18 cellular contexts compared by ENCODE assay signal in the genomic region with DNA sequence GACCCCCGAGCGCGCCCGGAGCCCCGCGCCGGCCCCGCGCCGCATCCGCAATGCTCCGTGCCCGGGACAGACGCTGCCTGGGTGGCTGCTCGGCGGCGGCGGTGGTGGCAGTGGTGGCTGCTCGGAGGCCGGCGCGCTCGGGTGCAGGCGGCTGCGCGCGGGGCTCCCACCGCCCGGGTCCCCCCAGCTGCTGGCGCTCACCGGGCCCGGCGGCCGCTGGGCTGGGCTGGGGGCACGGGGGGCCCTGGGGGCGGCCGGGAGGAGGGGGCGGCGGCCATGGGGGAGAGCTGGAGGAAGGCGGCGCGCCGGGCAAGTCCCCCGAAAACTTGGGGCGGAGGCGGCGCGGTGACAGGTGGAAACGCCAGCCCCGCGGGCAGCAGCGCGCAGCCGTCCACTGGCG.
DNase-seq lines count a peak whose midpoint lies in the region; ATAC-seq lines count a peak whose summit lies in the region.
"Had no signal": no experiment of that assay in that cellular context is flagged by ENCODE, and none has a peak within 500 bp of the region (broad histone marks: within the 10 kb centered on the region; RNA-seq: fewer than 3 reads in every experiment).

No MANE protein-coding gene starts in this region.

- peaks cover 0 to 10% (median 0%) of the 10 kb centered on the region in 3 donors for H3K36me3 Mint-ChIP-seq in naive thymus-derived CD8-positive, alpha-beta T cell

- H3K27ac Mint-ChIP-seq in naive thymus-derived CD8-positive, alpha-beta T cell: no peak overlapping the region
- H3K27ac Mint-ChIP-seq: activated B cell treated with CpG ODN at 0.5 μM for 24 hours; T-helper 1 cell treated with Interleukin-12 subunit alpha and Interleukin-12 subunit beta and Interleukin-4 antibody, amounts not matched to agents 30 μg/mL and 1 μg/mL, for 36 hours had no signal

- H3K27ac ChIP-seq in urinary bladder (ENCODE audit: low read depth): no peak overlapping the region
- H3K27ac ChIP-seq: psoas muscle had no signal

- DNase-seq in stimulated activated CD4-positive, alpha-beta T cell treated with anti-CD3 and anti-CD28 coated beads, Interleukin-15, amount 100 ng/mL, for 24 hours: peak; percentile 20
- no peak for DNase-seq in stimulated activated CD4-positive, alpha-beta T cell treated with anti-CD3 and anti-CD28 coated beads, Interleukin-2, amount 100 ng/mL, for 48 hours
- DNase-seq in ecto neural progenitor cell (ENCODE audit: low spot score) (peak; percentile 68), C1 segment of cervical spinal cord (lab: John Stamatoyannopoulos, UW) (no peak), left lobe of liver (ENCODE audit: low spot score) (no peak), NCI-H2227 treated with DMSO at 0.1 percent for 48 hours (lab: John Stamatoyannopoulos, UW) (no peak)
- no peak for DNase-seq in naive thymus-derived CD8-positive, alpha-beta T cell
- DNase-seq: activated B cell treated with CpG ODN at 0.5 μM for 24 hours; activated effector memory CD4-positive, alpha-beta T cell treated with anti-CD3 and anti-CD28 coated beads, Interleukin-2, amount 50 U/mL, for 16 hours; anterior cingulate cortex; COR-L47; MV-4-11; NCI-H2029 treated with DMSO at 0.1 percent for 48 hours; NCI-H510A treated with DMSO at 0.1 percent for 48 hours; psoas muscle; SHP77 treated with DMSO at 0.1 percent for 48 hours had no signal

- peaks cover 12 to 22% (median 20%) of the 10 kb centered on the region in 4 donors for H3K4me1 Mint-ChIP-seq in naive thymus-derived CD8-positive, alpha-beta T cell

- no peaks in the 10 kb centered on the region for H3K9me3 Mint-ChIP-seq in naive thymus-derived CD8-positive, alpha-beta T cell
- H3K9me3 Mint-ChIP-seq: activated B cell treated with CpG ODN at 0.5 μM for 24 hours; T-helper 1 cell treated with Interleukin-12 subunit alpha and Interleukin-12 subunit beta and Interleukin-4 antibody, amounts not matched to agents 30 μg/mL and 1 μg/mL, for 36 hours had no signal

- 1% methylated on average over 55 of the region's 55 CpGs for WGBS in urinary bladder

- peaks cover 28 to 49% (median 37%) of the 10 kb centered on the region in 5 donors for H3K27me3 Mint-ChIP-seq in naive thymus-derived CD8-positive, alpha-beta T cell

- no peaks in the 10 kb centered on the region for H3K36me3 ChIP-seq in urinary bladder (ENCODE audit: insufficient read depth)

- peak overlapping the region in 1 of 10 donors; percentile 80 for H3K4me3 Mint-ChIP-seq in naive thymus-derived CD8-positive, alpha-beta T cell

- no peaks in the 10 kb centered on the region for H3K4me1 ChIP-seq in urinary bladder (ENCODE audit: insufficient read depth)
- H3K4me1 ChIP-seq: psoas muscle had no signal

- peak overlapping the region; percentile 28 for H3K4me3 ChIP-seq in urinary bladder (ENCODE audit: low read depth, low read length)
- H3K4me3 ChIP-seq: psoas muscle had no signal

- POLR2A ChIA-PET in naive thymus-derived CD8-positive, alpha-beta T cell (lab: Charles Lee): no interaction called here

- ATAC-seq in naive thymus-derived CD8-positive, alpha-beta T cell: peak; percentile 25 to 43
- ATAC-seq in left lobe of liver: no peak
- ATAC-seq: psoas muscle had no signal

Comparison
In these comparisons a context has a peak if more than half of its experiments do, and no peak if none do; other contexts are left out.
1. DNase-seq: peak in stimulated activated CD4-positive, alpha-beta T cell treated with anti-CD3 and anti-CD28 coated beads, Interleukin-15, amount 100 ng/mL, for 24 hours (single experiment) and ecto neural progenitor cell (single experiment); none in stimulated activated CD4-positive, alpha-beta T cell treated with anti-CD3 and anti-CD28 coated beads, Interleukin-2, amount 100 ng/mL, for 48 hours (0 of 2), naive thymus-derived CD8-positive, alpha-beta T cell (0 of 10), C1 segment of cervical spinal cord (0 of 14), left lobe of liver (single experiment) and NCI-H2227 treated with DMSO at 0.1 percent for 48 hours (single experiment).